In the genomic region with DNA sequence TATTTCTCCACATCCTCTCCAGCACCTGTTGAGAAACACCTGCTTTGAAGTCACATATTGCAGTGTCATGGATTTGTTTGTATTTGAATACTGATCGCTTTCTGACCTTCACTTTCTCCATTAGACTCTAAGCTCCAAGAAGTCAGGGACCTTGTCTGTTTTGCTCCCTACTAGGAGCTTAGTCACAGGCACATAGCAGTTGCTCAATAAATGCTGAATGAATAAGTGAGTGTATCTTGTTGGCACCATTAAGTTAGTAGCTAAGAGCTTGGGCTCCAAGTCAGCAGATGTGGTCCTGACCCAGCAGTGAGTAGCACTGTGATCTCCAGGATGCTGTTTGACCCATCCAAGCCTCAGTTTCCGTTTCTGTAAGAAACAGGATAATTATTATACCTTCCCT, we compare ENCODE assay signal across 3 cellular contexts.
TF ChIP-seq lines count a peak whose summit lies in the region.

No MANE protein-coding gene starts in this region.

TF ChIP-seq in A549, 52 proteins besides CTCF, POLR2A, EP300 and RAD21:
- no peak for TF ChIP-seq KDM1A (IDR thresholded peaks at IDR 0.05; ENCODE audit: low read depth)
- peak; percentile 36 for TF ChIP-seq MAFK (IDR thresholded peaks at IDR 0.05; ENCODE audit: partially characterized antibody)

TF ChIP-seq in IMR-90, 13 proteins besides CTCF, POLR2A, EP300 and RAD21:
- TF ChIP-seq RFX5 (IDR thresholded peaks at IDR 0.05; ENCODE audit: low read depth, low read length): no peak
- no peak for TF ChIP-seq CHD1 (IDR thresholded peaks at IDR 0.05; ENCODE audit: low read depth, low read length)
TF ChIP-seq in IMR-90: peak in this region for 0.

TF ChIP-seq in K562, 482 proteins besides CTCF, POLR2A, EP300 and RAD21:
- TF ChIP-seq ADNP (tag; IDR thresholded peaks at IDR 0.05): no peak
- TF ChIP-seq ZNF316 (IDR thresholded peaks at IDR 0.05): 0 out of 2 replicates have a peak, but pooled peaks have one; percentile 13
